In the genomic region with DNA sequence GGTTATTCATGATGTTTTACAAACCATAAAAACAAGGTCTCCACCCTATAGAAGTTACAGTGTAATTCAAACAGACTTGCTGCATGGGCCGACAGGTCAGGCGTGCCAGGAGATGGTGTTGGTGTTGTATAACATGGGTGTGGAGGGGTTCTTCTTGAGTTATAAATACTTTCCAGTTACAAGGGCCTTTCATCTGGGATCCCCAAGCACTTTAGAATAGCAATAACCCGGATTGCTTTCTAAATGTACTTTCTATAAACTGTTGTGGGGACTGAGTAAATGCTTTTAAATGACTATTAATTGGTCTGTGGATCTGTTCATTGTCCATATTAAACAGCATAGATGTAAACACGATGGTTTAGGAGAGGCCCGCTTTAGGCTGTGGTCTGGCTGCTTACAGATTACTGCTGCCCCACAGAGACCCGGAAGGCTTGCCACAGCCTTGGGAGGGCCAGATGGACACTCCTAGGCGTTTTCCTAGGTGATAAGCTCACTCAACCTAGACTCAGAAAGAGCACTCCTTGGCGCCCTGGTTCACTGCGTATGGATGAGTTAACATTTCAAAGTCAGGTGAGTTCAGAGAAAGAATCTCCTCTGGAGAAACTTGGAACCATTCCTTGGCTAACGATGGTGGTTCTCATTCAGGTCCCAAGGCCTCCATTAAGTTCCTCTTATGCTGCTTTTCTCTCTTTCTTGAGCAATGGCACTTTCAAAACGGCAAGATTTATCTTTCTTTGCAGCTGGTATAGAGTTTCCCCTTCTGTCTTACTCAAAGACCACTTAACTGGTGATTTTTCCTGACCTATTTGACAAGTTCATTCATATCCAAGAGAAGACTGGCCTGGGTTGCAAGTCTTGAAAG, we compare ENCODE assay signal across 1 cellular context.
A peak's percentile ranks its signal among the peaks of the same experiment; 100 is the strongest.
TF ChIP-seq lines count a peak whose summit lies in the region.

No MANE protein-coding gene starts in this region.

TF ChIP-seq in K562, 482 proteins besides CTCF, POLR2A, EP300 and RAD21 (continued from another document and continues in another):
- TF ChIP-seq, protein P1, sequence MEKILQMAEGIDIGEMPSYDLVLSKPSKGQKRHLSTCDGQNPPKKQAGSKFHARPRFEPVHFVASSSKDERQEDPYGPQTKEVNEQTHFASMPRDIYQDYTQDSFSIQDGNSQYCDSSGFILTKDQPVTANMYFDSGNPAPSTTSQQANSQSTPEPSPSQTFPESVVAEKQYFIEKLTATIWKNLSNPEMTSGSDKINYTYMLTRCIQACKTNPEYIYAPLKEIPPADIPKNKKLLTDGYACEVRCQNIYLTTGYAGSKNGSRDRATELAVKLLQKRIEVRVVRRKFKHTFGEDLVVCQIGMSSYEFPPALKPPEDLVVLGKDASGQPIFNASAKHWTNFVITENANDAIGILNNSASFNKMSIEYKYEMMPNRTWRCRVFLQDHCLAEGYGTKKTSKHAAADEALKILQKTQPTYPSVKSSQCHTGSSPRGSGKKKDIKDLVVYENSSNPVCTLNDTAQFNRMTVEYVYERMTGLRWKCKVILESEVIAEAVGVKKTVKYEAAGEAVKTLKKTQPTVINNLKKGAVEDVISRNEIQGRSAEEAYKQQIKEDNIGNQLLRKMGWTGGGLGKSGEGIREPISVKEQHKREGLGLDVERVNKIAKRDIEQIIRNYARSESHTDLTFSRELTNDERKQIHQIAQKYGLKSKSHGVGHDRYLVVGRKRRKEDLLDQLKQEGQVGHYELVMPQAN (IDR thresholded peaks at IDR 0.05; ENCODE audit: borderline replicate concordance): no peak
- TF ChIP-seq NFE2 (IDR thresholded peaks at IDR 0.05; ENCODE audit: low read depth) (no peak), HNRNPK (IDR thresholded peaks at IDR 0.05; ENCODE audit: low read depth, low read length, poor library complexity, severe bottlenecking) (no peak), POLR2B (IDR thresholded peaks at IDR 0.05; ENCODE audit: low read depth, partially characterized antibody) (no peak), CBFA2T3 (IDR thresholded peaks at IDR 0.05) (peak; percentile 87), TAL1 (IDR thresholded peaks at IDR 0.05) (peak; percentile 73), POU5F1 (IDR thresholded peaks at IDR 0.05; ENCODE audit: borderline replicate concordance, low read depth, low read length, partially characterized antibody) (no peak), TAF9B (IDR thresholded peaks at IDR 0.05; ENCODE audit: partially characterized antibody) (no peak), FOXP1 (CRISPR knock-in tag; IDR thresholded peaks at IDR 0.05) (no peak), NFIC (IDR thresholded peaks at IDR 0.05) (0 out of 2 replicates have a peak, but pooled peaks have one; percentile 23), MEF2A (IDR thresholded peaks at IDR 0.05; ENCODE audit: control insufficient read depth, low read depth, low read length) (no peak), STAT5A (IDR thresholded peaks at IDR 0.05; ENCODE audit: borderline replicate concordance, low read length) (peak; percentile 54; the same call in 1 of the 2 replicates), CEBPB (tag; IDR thresholded peaks at IDR 0.05) (peak; percentile 63), TCF7L2 (IDR thresholded peaks at IDR 0.05; ENCODE audit: low read depth, low read length) (no peak), SIX5 (IDR thresholded peaks at IDR 0.05; ENCODE audit: borderline replicate concordance in 1 of 2, insufficient read depth in 1 of 2, low read depth in 1 of 2, low read length in 2 of 2) (no peak), RBM15 (IDR thresholded peaks at IDR 0.05; ENCODE audit: insufficient read depth, low read length) (no peak), XRCC4 (IDR thresholded peaks at IDR 0.05; ENCODE audit: extremely low read depth, insufficient read depth, insufficient read length) (no peak), NFRKB (IDR thresholded peaks at IDR 0.05; ENCODE audit: low read depth) (no peak), ZNF717 (CRISPR knock-in tag; IDR thresholded peaks at IDR 0.05) (no peak), SAP30 (IDR thresholded peaks at IDR 0.05; ENCODE audit: borderline replicate concordance, insufficient read depth, low read depth, low read length, poor library complexity, severe bottlenecking) (no peak), CBFA2T2 (conservative IDR thresholded peaks at IDR 0.05) (peak; percentile 79), NFE2L1 (tag; IDR thresholded peaks at IDR 0.05; ENCODE audit: borderline replicate concordance, low read depth) (no peak), ZNF224 (CRISPR knock-in tag; IDR thresholded peaks at IDR 0.05) (no peak), ILK (tag; IDR thresholded peaks at IDR 0.05; ENCODE audit: borderline replicate concordance, low read depth) (no peak), ILF3 (IDR thresholded peaks at IDR 0.05; ENCODE audit: borderline replicate concordance) (no peak), HOXB6 (CRISPR knock-in tag; IDR thresholded peaks at IDR 0.05; ENCODE audit: borderline replicate concordance) (no peak), OTX1 (CRISPR knock-in tag; IDR thresholded peaks at IDR 0.05) (no peak), ZNF785 (CRISPR knock-in tag; IDR thresholded peaks at IDR 0.05) (no peak), RFX5 (IDR thresholded peaks at IDR 0.05; ENCODE audit: low read depth, low read length) (no peak), RBM34 (IDR thresholded peaks at IDR 0.05; ENCODE audit: borderline replicate concordance, insufficient read depth, low read length) (no peak), FOXK2 (conservative IDR thresholded peaks at IDR 0.05 in 1 of 2, IDR thresholded peaks at IDR 0.05 in 1 of 2; ENCODE audit: low read depth in 2 of 2) (peak; percentile 50 to 57; a peak in 1 of 4 replicates)
- TF ChIP-seq, protein P2, sequence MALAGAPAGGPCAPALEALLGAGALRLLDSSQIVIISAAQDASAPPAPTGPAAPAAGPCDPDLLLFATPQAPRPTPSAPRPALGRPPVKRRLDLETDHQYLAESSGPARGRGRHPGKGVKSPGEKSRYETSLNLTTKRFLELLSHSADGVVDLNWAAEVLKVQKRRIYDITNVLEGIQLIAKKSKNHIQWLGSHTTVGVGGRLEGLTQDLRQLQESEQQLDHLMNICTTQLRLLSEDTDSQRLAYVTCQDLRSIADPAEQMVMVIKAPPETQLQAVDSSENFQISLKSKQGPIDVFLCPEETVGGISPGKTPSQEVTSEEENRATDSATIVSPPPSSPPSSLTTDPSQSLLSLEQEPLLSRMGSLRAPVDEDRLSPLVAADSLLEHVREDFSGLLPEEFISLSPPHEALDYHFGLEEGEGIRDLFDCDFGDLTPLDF (CRISPR knock-in tag; IDR thresholded peaks at IDR 0.05): no peak
- TF ChIP-seq, protein P3, sequence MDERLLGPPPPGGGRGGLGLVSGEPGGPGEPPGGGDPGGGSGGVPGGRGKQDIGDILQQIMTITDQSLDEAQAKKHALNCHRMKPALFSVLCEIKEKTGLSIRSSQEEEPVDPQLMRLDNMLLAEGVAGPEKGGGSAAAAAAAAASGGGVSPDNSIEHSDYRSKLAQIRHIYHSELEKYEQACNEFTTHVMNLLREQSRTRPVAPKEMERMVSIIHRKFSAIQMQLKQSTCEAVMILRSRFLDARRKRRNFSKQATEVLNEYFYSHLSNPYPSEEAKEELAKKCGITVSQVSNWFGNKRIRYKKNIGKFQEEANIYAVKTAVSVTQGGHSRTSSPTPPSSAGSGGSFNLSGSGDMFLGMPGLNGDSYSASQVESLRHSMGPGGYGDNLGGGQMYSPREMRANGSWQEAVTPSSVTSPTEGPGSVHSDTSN (CRISPR knock-in tag; IDR thresholded peaks at IDR 0.05; ENCODE audit: low read depth): no peak
- TF ChIP-seq, protein P3 (tag; conservative IDR thresholded peaks at IDR 0.05; ENCODE audit: low read depth): peak; percentile 47; the same call in 1 of the 2 replicates
- TF ChIP-seq, protein P4, sequence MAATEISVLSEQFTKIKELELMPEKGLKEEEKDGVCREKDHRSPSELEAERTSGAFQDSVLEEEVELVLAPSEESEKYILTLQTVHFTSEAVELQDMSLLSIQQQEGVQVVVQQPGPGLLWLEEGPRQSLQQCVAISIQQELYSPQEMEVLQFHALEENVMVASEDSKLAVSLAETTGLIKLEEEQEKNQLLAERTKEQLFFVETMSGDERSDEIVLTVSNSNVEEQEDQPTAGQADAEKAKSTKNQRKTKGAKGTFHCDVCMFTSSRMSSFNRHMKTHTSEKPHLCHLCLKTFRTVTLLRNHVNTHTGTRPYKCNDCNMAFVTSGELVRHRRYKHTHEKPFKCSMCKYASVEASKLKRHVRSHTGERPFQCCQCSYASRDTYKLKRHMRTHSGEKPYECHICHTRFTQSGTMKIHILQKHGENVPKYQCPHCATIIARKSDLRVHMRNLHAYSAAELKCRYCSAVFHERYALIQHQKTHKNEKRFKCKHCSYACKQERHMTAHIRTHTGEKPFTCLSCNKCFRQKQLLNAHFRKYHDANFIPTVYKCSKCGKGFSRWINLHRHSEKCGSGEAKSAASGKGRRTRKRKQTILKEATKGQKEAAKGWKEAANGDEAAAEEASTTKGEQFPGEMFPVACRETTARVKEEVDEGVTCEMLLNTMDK (IDR thresholded peaks at IDR 0.05; ENCODE audit: borderline replicate concordance, insufficient read depth, low read depth, low read length, poor library complexity, severe bottlenecking): no peak
- TF ChIP-seq, protein P5, sequence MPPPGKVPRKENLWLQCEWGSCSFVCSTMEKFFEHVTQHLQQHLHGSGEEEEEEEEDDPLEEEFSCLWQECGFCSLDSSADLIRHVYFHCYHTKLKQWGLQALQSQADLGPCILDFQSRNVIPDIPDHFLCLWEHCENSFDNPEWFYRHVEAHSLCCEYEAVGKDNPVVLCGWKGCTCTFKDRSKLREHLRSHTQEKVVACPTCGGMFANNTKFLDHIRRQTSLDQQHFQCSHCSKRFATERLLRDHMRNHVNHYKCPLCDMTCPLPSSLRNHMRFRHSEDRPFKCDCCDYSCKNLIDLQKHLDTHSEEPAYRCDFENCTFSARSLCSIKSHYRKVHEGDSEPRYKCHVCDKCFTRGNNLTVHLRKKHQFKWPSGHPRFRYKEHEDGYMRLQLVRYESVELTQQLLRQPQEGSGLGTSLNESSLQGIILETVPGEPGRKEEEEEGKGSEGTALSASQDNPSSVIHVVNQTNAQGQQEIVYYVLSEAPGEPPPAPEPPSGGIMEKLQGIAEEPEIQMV (tag; conservative IDR thresholded peaks at IDR 0.05; ENCODE audit: low read depth): peak; percentile 54; the same call in 1 of the 2 replicates
- TF ChIP-seq, protein P6, sequence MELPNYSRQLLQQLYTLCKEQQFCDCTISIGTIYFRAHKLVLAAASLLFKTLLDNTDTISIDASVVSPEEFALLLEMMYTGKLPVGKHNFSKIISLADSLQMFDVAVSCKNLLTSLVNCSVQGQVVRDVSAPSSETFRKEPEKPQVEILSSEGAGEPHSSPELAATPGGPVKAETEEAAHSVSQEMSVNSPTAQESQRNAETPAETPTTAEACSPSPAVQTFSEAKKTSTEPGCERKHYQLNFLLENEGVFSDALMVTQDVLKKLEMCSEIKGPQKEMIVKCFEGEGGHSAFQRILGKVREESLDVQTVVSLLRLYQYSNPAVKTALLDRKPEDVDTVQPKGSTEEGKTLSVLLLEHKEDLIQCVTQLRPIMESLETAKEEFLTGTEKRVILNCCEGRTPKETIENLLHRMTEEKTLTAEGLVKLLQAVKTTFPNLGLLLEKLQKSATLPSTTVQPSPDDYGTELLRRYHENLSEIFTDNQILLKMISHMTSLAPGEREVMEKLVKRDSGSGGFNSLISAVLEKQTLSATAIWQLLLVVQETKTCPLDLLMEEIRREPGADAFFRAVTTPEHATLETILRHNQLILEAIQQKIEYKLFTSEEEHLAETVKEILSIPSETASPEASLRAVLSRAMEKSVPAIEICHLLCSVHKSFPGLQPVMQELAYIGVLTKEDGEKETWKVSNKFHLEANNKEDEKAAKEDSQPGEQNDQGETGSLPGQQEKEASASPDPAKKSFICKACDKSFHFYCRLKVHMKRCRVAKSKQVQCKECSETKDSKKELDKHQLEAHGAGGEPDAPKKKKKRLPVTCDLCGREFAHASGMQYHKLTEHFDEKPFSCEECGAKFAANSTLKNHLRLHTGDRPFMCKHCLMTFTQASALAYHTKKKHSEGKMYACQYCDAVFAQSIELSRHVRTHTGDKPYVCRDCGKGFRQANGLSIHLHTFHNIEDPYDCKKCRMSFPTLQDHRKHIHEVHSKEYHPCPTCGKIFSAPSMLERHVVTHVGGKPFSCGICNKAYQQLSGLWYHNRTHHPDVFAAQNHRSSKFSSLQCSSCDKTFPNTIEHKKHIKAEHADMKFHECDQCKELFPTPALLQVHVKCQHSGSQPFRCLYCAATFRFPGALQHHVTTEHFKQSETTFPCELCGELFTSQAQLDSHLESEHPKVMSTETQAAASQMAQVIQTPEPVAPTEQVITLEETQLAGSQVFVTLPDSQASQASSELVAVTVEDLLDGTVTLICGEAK (IDR thresholded peaks at IDR 0.05): no peak
- TF ChIP-seq, protein P6 (CRISPR knock-in tag; IDR thresholded peaks at IDR 0.05): no peak
